ENCODE assay signal across 24 cellular contexts in the genomic region with DNA sequence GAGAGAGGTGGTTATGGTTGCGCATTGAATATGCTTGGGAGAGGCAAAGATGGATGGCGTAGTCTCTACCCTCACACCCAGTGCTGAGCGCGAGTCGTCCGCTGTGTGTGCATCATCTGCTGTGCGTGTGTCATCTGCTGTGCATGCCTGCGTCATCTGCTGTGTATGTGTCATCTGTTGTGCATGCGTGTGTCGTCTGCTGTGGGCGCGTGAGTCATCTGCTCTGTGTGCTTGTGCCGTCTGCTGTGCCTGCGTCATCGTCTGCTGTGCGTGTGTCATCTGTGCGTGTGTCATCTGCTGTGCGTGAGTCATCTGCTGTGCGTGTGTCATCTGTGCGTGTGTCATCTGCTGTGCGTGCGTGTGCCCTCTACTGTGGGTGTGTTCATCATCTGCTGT.
DNase-seq lines count a peak whose midpoint lies in the region; ATAC-seq and TF ChIP-seq lines count a peak whose summit lies in the region.
"Had no signal": no experiment of that assay in that cellular context is flagged by ENCODE, and none has a peak within 500 bp of the region (broad histone marks: within the 10 kb centered on the region; RNA-seq: fewer than 3 reads in every experiment).

No MANE protein-coding gene starts in this region.

- H3K9me3 Mint-ChIP-seq in activated T-helper 17 cell treated with anti-CD3 and anti-CD28 coated beads, Interleukin-2, amount 50 U/mL, for 72 hours: no peaks in the 10 kb centered on the region
- H3K9me3 Mint-ChIP-seq in glutamatergic neuron (ENCODE audit: unreplicated experiment): peaks cover 26% of the 10 kb centered on the region
- H3K9me3 Mint-ChIP-seq: nephron had no signal

- no peak overlapping the region for H3K4me3 Mint-ChIP-seq in activated T-helper 17 cell treated with anti-CD3 and anti-CD28 coated beads, Interleukin-2, amount 50 U/mL, for 72 hours
- peak overlapping the region; percentile 22 for H3K4me3 Mint-ChIP-seq in glutamatergic neuron (ENCODE audit: unreplicated experiment)
- H3K4me3 Mint-ChIP-seq: effector memory CD8-positive, alpha-beta T cell; nephron; T-helper 17 cell had no signal

- H3K36me3 ChIP-seq in HEK293 (ENCODE audit: control insufficient read depth in 2 of 2, insufficient read depth in 1 of 2, low read length in 2 of 2): no peaks in the 10 kb centered on the region
- H3K36me3 ChIP-seq in heart right ventricle: no peaks in the 10 kb centered on the region
- H3K36me3 ChIP-seq: colonic mucosa, heart left ventricle, left ventricle myocardium inferior, right lobe of liver, SJCRH30, upper lobe of right lung had no signal

- H3K27ac ChIP-seq in HEK293 (ENCODE audit: extremely low read depth, low read depth, low read length) (no peak overlapping the region), heart right ventricle (no peak overlapping the region)
- H3K27ac ChIP-seq: C4-2B, colonic mucosa, heart left ventricle, left ventricle myocardium inferior, right lobe of liver, SJCRH30, upper lobe of right lung had no signal

- no peaks in the 10 kb centered on the region for H3K36me3 Mint-ChIP-seq in activated T-helper 17 cell treated with anti-CD3 and anti-CD28 coated beads, Interleukin-2, amount 50 U/mL, for 72 hours (ENCODE audit: low read depth)
- H3K36me3 Mint-ChIP-seq in glutamatergic neuron (ENCODE audit: unreplicated experiment): peaks cover 27% of the 10 kb centered on the region

- peaks cover 33% of the 10 kb centered on the region for H3K27me3 Mint-ChIP-seq in activated T-helper 17 cell treated with anti-CD3 and anti-CD28 coated beads, Interleukin-2, amount 50 U/mL, for 72 hours
- H3K27me3 Mint-ChIP-seq in glutamatergic neuron (ENCODE audit: unreplicated experiment): peaks cover 28% of the 10 kb centered on the region

- H3K9me3 ChIP-seq in HEK293 (ENCODE audit: control insufficient read depth, insufficient read depth, low read depth, low read length): no peaks in the 10 kb centered on the region
- no peaks in the 10 kb centered on the region for H3K9me3 ChIP-seq in heart right ventricle
- H3K9me3 ChIP-seq: colonic mucosa, heart left ventricle, left ventricle myocardium inferior, right lobe of liver, SJCRH30, upper lobe of right lung had no signal

- H3K27me3 ChIP-seq in heart right ventricle: peaks cover 0 to 17% (median 0%) of the 10 kb centered on the region in 7 donors
- H3K27me3 ChIP-seq: colonic mucosa, right lobe of liver, SJCRH30 had no signal

- 93 to 98% methylated on average over 22 of the region's 22 CpGs for WGBS in heart right ventricle, 2 donors

- in situ Hi-C loops in Caki2 (cut with HindIII; ENCODE audit: low pct_unique_long_range_greater_than_20kb, low sequenced_read_pairs): no loop called here
- in situ Hi-C loops in GM13976 (cut with MboI; ENCODE audit: low sequenced_read_pairs, unreplicated experiment): no loop called here

- POLR2A ChIA-PET in HEK293 (lab: Yijun Ruan, JAX): no interaction called here

- ATAC-seq in activated T-helper 17 cell treated with anti-CD3 and anti-CD28 coated beads, Interleukin-2, amount 50 U/mL, for 72 hours (replicated peaks): peak; percentile 72
- ATAC-seq in heart right ventricle: no peak
- ATAC-seq: effector memory CD8-positive, alpha-beta T cell; heart left ventricle; right lobe of liver; T-helper 17 cell had no signal

- H3K4me1 ChIP-seq in HEK293 (ENCODE audit: control insufficient read depth, insufficient read depth, low read length) (no peaks in the 10 kb centered on the region), heart right ventricle (peaks cover 0 to 34% (median 19%) of the 10 kb centered on the region in 9 donors)
- H3K4me1 ChIP-seq: colonic mucosa, right lobe of liver, SJCRH30, upper lobe of right lung had no signal

- intact Hi-C loops in heart right ventricle (cut with DNase I): no loop called here

- H3K27ac Mint-ChIP-seq in activated T-helper 17 cell treated with anti-CD3 and anti-CD28 coated beads, Interleukin-2, amount 50 U/mL, for 72 hours: no peak overlapping the region
- peak overlapping the region; percentile 99 for H3K27ac Mint-ChIP-seq in glutamatergic neuron (ENCODE audit: unreplicated experiment)
- H3K27ac Mint-ChIP-seq: effector memory CD8-positive, alpha-beta T cell; nephron; T-helper 17 cell had no signal

- peak; percentile 87 for DNase-seq in Caki2 (ENCODE audit: low read depth)
- no peak for DNase-seq in glutamatergic neuron
- DNase-seq in GM13976 (ENCODE audit: low spot score): no peak
- no peak for DNase-seq in hypothalamus (lab: John Stamatoyannopoulos, UW)
- no peak for DNase-seq in heart right ventricle
- DNase-seq: activated CD4-positive, alpha-beta T cell treated with anti-CD3 and anti-CD28 coated beads, Interleukin-2, amount 50 U/mL, for 4 hours; activated CD8-positive, alpha-beta memory T cell treated with anti-CD3 and anti-CD28 coated beads, Interleukin-2, amount 50 U/mL, for 48 hours; activated effector memory CD4-positive, alpha-beta T cell treated with Interleukin-2 at 50 U/mL for 16 hours; colonic mucosa; effector memory CD8-positive, alpha-beta T cell; heart left ventricle; left ventricle myocardium inferior; NCI-H1105 treated with DMSO at 0.1 percent for 48 hours; NCI-H2029 treated with DMSO at 0.1 percent for 48 hours; NCI-H345; OCI-M1; SJCRH30; T-helper 17 cell had no signal

- CTCF ChIA-PET in HEK293 (lab: Yijun Ruan, JAX): no interaction called here

- TF ChIP-seq CTCF in HEK293 (tag by site-specific recombination; IDR thresholded peaks at IDR 0.05) (no peak), glutamatergic neuron (IDR thresholded peaks at IDR 0.05; ENCODE audit: partially characterized antibody, unreplicated experiment) (no peak), GM13976 (IDR thresholded peaks at IDR 0.05; ENCODE audit: borderline replicate concordance, control extremely low read depth, extremely low read depth, insufficient read depth, missing control alignments) (no peak), heart right ventricle (IDR thresholded peaks at IDR 0.05) (no peak)

- H3K4me1 Mint-ChIP-seq in activated T-helper 17 cell treated with anti-CD3 and anti-CD28 coated beads, Interleukin-2, amount 50 U/mL, for 72 hours: no peaks in the 10 kb centered on the region
- H3K4me1 Mint-ChIP-seq in glutamatergic neuron (ENCODE audit: low read depth, unreplicated experiment): peaks cover 42% of the 10 kb centered on the region
- H3K4me1 Mint-ChIP-seq: nephron had no signal

- H3K4me3 ChIP-seq in HEK293 (ENCODE audit: low read depth, low read length) (no peak overlapping the region), heart right ventricle (no peak overlapping the region)
- H3K4me3 ChIP-seq: colonic mucosa, heart left ventricle, left ventricle myocardium inferior, right lobe of liver, SJCRH30, upper lobe of right lung had no signal

TF ChIP-seq in HEK293, 187 proteins besides CTCF, POLR2A, EP300 and RAD21 (continues in another document):
- peak; percentile 100 for TF ChIP-seq ZEB2 (tag by site-specific recombination; IDR thresholded peaks at IDR 0.05)
- TF ChIP-seq, protein P1, sequence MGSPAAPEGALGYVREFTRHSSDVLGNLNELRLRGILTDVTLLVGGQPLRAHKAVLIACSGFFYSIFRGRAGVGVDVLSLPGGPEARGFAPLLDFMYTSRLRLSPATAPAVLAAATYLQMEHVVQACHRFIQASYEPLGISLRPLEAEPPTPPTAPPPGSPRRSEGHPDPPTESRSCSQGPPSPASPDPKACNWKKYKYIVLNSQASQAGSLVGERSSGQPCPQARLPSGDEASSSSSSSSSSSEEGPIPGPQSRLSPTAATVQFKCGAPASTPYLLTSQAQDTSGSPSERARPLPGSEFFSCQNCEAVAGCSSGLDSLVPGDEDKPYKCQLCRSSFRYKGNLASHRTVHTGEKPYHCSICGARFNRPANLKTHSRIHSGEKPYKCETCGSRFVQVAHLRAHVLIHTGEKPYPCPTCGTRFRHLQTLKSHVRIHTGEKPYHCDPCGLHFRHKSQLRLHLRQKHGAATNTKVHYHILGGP (tag by site-specific recombination; IDR thresholded peaks at IDR 0.05): peak; percentile 85
- TF ChIP-seq ZNF404 (tag by site-specific recombination; IDR thresholded peaks at IDR 0.05): no peak
- TF ChIP-seq SALL2 (tag by site-specific recombination; IDR thresholded peaks at IDR 0.05; ENCODE audit: borderline replicate concordance): peak; percentile 99
- TF ChIP-seq ZNF707 (tag by site-specific recombination; IDR thresholded peaks at IDR 0.05): peak; percentile 81
- TF ChIP-seq, protein P2, sequence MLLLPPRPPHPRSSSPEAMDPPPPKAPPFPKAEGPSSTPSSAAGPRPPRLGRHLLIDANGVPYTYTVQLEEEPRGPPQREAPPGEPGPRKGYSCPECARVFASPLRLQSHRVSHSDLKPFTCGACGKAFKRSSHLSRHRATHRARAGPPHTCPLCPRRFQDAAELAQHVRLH (tag by site-specific recombination; IDR thresholded peaks at IDR 0.05): no peak
- TF ChIP-seq GLI2 (tag by site-specific recombination; IDR thresholded peaks at IDR 0.05; ENCODE audit: borderline replicate concordance, low read depth): no peak
- TF ChIP-seq KLF7 (tag by site-specific recombination; IDR thresholded peaks at IDR 0.05; ENCODE audit: borderline replicate concordance): no peak
- peak; percentile 100 for TF ChIP-seq ZNF324 (tag by site-specific recombination; IDR thresholded peaks at IDR 0.05)
- no peak for TF ChIP-seq ZNF274 (IDR thresholded peaks at IDR 0.05; ENCODE audit: low read length)
- TF ChIP-seq ZNF274 (tag by site-specific recombination; IDR thresholded peaks at IDR 0.05; ENCODE audit: borderline replicate concordance): no peak
- TF ChIP-seq ZNF24 (tag by site-specific recombination; IDR thresholded peaks at IDR 0.05): peak; percentile 99
- TF ChIP-seq, protein P3, sequence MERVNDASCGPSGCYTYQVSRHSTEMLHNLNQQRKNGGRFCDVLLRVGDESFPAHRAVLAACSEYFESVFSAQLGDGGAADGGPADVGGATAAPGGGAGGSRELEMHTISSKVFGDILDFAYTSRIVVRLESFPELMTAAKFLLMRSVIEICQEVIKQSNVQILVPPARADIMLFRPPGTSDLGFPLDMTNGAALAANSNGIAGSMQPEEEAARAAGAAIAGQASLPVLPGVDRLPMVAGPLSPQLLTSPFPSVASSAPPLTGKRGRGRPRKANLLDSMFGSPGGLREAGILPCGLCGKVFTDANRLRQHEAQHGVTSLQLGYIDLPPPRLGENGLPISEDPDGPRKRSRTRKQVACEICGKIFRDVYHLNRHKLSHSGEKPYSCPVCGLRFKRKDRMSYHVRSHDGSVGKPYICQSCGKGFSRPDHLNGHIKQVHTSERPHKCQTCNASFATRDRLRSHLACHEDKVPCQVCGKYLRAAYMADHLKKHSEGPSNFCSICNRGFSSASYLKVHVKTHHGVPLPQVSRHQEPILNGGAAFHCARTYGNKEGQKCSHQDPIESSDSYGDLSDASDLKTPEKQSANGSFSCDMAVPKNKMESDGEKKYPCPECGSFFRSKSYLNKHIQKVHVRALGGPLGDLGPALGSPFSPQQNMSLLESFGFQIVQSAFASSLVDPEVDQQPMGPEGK (tag by site-specific recombination; IDR thresholded peaks at IDR 0.05): peak; percentile 37; the same call in 1 of the 2 replicates
- TF ChIP-seq ZNF791 (tag by site-specific recombination; IDR thresholded peaks at IDR 0.05): 0 out of 2 replicates have a peak, but pooled peaks have one; percentile 74
- peak; percentile 98 for TF ChIP-seq ZNF311 (tag by site-specific recombination; IDR thresholded peaks at IDR 0.05; ENCODE audit: borderline replicate concordance)
